Comparison of ENCODE assay signal across 30 cellular contexts in the genomic region with DNA sequence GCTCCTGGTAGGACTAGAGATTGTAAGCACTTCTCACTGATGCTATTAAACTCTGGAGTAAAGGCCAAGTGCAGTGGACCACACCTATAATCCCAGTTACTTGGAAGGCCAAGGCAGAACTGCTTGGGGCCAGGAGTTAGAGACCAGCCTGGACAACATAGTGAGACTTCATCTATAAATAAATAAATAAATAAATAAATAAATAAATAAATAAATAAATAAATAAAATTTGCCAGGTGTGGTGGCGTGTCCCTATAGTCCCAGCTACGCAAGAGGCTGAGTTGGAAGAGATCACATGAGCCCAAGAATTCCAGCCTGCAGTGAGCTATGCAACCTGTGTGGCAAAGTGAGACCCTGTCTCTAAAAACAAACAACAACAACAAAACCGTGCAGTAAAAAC.
A peak's percentile ranks its signal among the peaks of the same experiment; 100 is the strongest.
DNase-seq lines count a peak whose midpoint lies in the region; ATAC-seq, FAIRE-seq and TF ChIP-seq lines count a peak whose summit lies in the region.
"Had no signal": no experiment of that assay in that cellular context is flagged by ENCODE, and none has a peak within 500 bp of the region (broad histone marks: within the 10 kb centered on the region; RNA-seq: fewer than 3 reads in every experiment).

No MANE protein-coding gene starts in this region.

- TF ChIP-seq CTCF in A549 (IDR thresholded peaks at IDR 0.05) = no peak
- no peak for TF ChIP-seq CTCF in HEK293 (tag by site-specific recombination; IDR thresholded peaks at IDR 0.05)

- H3K27ac ChIP-seq in A549 = no peak overlapping the region
- H3K27ac ChIP-seq in HEK293 (ENCODE audit: extremely low read depth, low read depth, low read length) = no peak overlapping the region
- H3K27ac ChIP-seq: 22Rv1; BLaER1; BLaER1 treated with 17β-estradiol and CSF1 and Interleukin-3, amounts not matched to agents 10 nM and 100 nM; C4-2B had no signal

- 40% methylated on average over 3 of the region's 3 CpGs for WGBS in A549 (ENCODE audit: missing lambda C conversion rate)

- POLR2A ChIA-PET in A549 (lab: Yijun Ruan, JAX) (no interaction called here), HEK293 (lab: Yijun Ruan, JAX) (no interaction called here), HEK293T (lab: Yijun Ruan, JAX) (no interaction called here)

- no peaks in the 10 kb centered on the region for H3K36me3 ChIP-seq in HEK293 (ENCODE audit: control insufficient read depth in 2 of 2, insufficient read depth in 1 of 2, low read length in 2 of 2)
- H3K36me3 ChIP-seq: BE2C; BLaER1; BLaER1 treated with 17β-estradiol and CSF1 and Interleukin-3, amounts not matched to agents 10 nM and 100 nM had no signal

- CTCF ChIA-PET in A549 (lab: Yijun Ruan, JAX) (no interaction called here), HEK293 (lab: Yijun Ruan, JAX) (no interaction called here), HEK293T (lab: Yijun Ruan, JAX) (no interaction called here)

- H3K9me3 ChIP-seq in A549 = no peaks in the 10 kb centered on the region
- no peaks in the 10 kb centered on the region for H3K9me3 ChIP-seq in HEK293 (ENCODE audit: control insufficient read depth, insufficient read depth, low read depth, low read length)
- H3K9me3 ChIP-seq: BE2C; BLaER1; BLaER1 treated with 17β-estradiol and CSF1 and Interleukin-3, amounts not matched to agents 10 nM and 100 nM; Caco-2 had no signal

- no peaks in the 10 kb centered on the region for H3K4me1 ChIP-seq in A549
- no peaks in the 10 kb centered on the region for H3K4me1 ChIP-seq in HEK293 (ENCODE audit: control insufficient read depth, insufficient read depth, low read length)
- H3K4me1 ChIP-seq: BE2C; BLaER1; BLaER1 treated with 17β-estradiol and CSF1 and Interleukin-3, amounts not matched to agents 10 nM and 100 nM; Caco-2 had no signal

- no peak for TF ChIP-seq POLR2A in A549 (IDR thresholded peaks at IDR 0.05; ENCODE audit: low read length)

- no peak for TF ChIP-seq EP300 in A549 (IDR thresholded peaks at IDR 0.05)

- TF ChIP-seq RAD21 in A549 (conservative IDR thresholded peaks at IDR 0.05 in 1 of 2, IDR thresholded peaks at IDR 0.05 in 1 of 2) = no peak

- no peak for DNase-seq in A549 (ENCODE audit: low read depth in 1 of 2, low spot score in 1 of 2)
- DNase-seq in HEK293T (ENCODE audit: extremely low spot score) = no peak
- DNase-seq in RKO (ENCODE audit: low spot score) = no peak
- DNase-seq: 8988T; ACHN; AML-193; BE2C; C1 segment of cervical spinal cord; Caco-2; Calu3; CD4-positive, alpha-beta memory T cell; CD4-positive, alpha-beta T cell; CD4-positive, CD25-positive, alpha-beta regulatory T cell; CD8-positive, alpha-beta memory T cell; CD8-positive, alpha-beta T cell; COR-L47; DMS 273 treated with DMSO at 0.1 percent for 48 hours; DMS153; DMS53; DMS79; DMS79 treated with DMSO at 0.1 percent for 48 hours; DND-41; EL had no signal

- H3K4me3 ChIP-seq in A549 (no peak overlapping the region), HEK293 (ENCODE audit: low read depth, low read length) (no peak overlapping the region)
- H3K4me3 ChIP-seq: BLaER1; BLaER1 treated with 17β-estradiol and CSF1 and Interleukin-3, amounts not matched to agents 10 nM and 100 nM had no signal

- FAIRE-seq in A549 (lab: Jason Lieb, UNC) = no peak
- FAIRE-seq: A204.1, D721Med had no signal

- ATAC-seq in A549 = no peak
- ATAC-seq: CD8-positive, alpha-beta T cell had no signal

- H3K4me2 ChIP-seq in A549 = no peak overlapping the region
- H3K4me2 ChIP-seq: BLaER1; BLaER1 treated with 17β-estradiol and CSF1 and Interleukin-3, amounts not matched to agents 10 nM and 100 nM had no signal

TF ChIP-seq in A549, 52 proteins besides CTCF, POLR2A, EP300 and RAD21:
- peak; percentile 38 for TF ChIP-seq ZC3H11A (IDR thresholded peaks at IDR 0.05)
- TF ChIP-seq TFCP2L1 (CRISPR knock-in tag; IDR thresholded peaks at IDR 0.05) = no peak
- TF ChIP-seq HEYL (CRISPR knock-in tag; IDR thresholded peaks at IDR 0.05) = no peak
TF ChIP-seq in A549: peak in this region for 1.

TF ChIP-seq in HEK293, 187 proteins besides CTCF, POLR2A, EP300 and RAD21 (continues in another document):
- no peak for TF ChIP-seq ZNF19 (tag by site-specific recombination; IDR thresholded peaks at IDR 0.05; ENCODE audit: low read depth)
- no peak for TF ChIP-seq ZNF416 (tag by site-specific recombination; IDR thresholded peaks at IDR 0.05)
- TF ChIP-seq ZNF394 (tag by site-specific recombination; IDR thresholded peaks at IDR 0.05; ENCODE audit: borderline replicate concordance) = peak; percentile 70; the same call in 1 of the 2 replicates
- TF ChIP-seq ZNF202 (tag by site-specific recombination; IDR thresholded peaks at IDR 0.05; ENCODE audit: borderline replicate concordance) = peak; percentile 73; the same call in 1 of the 2 replicates
- TF ChIP-seq, protein P1, sequence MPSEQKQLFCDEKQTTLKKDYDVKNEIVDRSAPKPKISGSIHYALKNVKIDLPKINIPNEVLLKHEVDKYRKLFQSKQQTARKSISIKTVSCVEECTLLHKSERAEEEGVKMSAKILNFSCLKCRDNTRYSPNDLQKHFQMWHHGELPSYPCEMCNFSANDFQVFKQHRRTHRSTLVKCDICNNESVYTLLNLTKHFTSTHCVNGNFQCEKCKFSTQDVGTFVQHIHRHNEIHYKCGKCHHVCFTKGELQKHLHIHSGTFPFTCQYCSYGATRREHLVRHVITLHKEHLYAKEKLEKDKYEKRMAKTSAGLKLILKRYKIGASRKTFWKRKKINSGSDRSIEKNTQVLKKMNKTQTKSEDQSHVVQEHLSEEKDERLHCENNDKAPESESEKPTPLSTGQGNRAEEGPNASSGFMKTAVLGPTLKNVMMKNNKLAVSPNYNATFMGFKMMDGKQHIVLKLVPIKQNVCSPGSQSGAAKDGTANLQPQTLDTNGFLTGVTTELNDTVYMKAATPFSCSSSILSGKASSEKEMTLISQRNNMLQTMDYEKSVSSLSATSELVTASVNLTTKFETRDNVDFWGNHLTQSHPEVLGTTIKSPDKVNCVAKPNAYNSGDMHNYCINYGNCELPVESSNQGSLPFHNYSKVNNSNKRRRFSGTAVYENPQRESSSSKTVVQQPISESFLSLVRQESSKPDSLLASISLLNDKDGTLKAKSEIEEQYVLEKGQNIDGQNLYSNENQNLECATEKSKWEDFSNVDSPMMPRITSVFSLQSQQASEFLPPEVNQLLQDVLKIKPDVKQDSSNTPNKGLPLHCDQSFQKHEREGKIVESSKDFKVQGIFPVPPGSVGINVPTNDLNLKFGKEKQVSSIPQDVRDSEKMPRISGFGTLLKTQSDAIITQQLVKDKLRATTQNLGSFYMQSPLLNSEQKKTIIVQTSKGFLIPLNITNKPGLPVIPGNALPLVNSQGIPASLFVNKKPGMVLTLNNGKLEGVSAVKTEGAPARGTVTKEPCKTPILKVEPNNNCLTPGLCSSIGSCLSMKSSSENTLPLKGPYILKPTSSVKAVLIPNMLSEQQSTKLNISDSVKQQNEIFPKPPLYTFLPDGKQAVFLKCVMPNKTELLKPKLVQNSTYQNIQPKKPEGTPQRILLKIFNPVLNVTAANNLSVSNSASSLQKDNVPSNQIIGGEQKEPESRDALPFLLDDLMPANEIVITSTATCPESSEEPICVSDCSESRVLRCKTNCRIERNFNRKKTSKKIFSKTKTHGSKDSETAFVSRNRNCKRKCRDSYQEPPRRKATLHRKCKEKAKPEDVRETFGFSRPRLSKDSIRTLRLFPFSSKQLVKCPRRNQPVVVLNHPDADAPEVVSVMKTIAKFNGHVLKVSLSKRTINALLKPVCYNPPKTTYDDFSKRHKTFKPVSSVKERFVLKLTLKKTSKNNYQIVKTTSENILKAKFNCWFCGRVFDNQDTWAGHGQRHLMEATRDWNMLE (tag by site-specific recombination; conservative IDR thresholded peaks at IDR 0.05; ENCODE audit: low read depth) = peak; percentile 68; the same call in 1 of the 2 replicates

TF ChIP-seq in HEK293T, 16 proteins besides CTCF, POLR2A, EP300 and RAD21:
- TF ChIP-seq NFRKB (IDR thresholded peaks at IDR 0.05) (no peak), FOXM1 (IDR thresholded peaks at IDR 0.05; ENCODE audit: borderline replicate concordance) (no peak), ZNF384 (IDR thresholded peaks at IDR 0.05) (no peak), ELF4 (IDR thresholded peaks at IDR 0.05) (no peak), BHLHE40 (IDR thresholded peaks at IDR 0.05; ENCODE audit: borderline replicate concordance) (no peak), FOXK2 (IDR thresholded peaks at IDR 0.05) (no peak), TARDBP (IDR thresholded peaks at IDR 0.05) (no peak), HDGF (IDR thresholded peaks at IDR 0.05; ENCODE audit: borderline replicate concordance) (no peak), LEF1 (IDR thresholded peaks at IDR 0.05; ENCODE audit: borderline replicate concordance) (no peak), L3MBTL2 (conservative IDR thresholded peaks at IDR 0.05) (no peak), CTBP1 (IDR thresholded peaks at IDR 0.05; ENCODE audit: borderline replicate concordance) (no peak), SUZ12 (IDR thresholded peaks at IDR 0.05) (no peak), SP1 (IDR thresholded peaks at IDR 0.05) (no peak), FOXA1 (IDR thresholded peaks at IDR 0.05) (no peak), ARNT (IDR thresholded peaks at IDR 0.05) (no peak)
- TF ChIP-seq, protein P2, sequence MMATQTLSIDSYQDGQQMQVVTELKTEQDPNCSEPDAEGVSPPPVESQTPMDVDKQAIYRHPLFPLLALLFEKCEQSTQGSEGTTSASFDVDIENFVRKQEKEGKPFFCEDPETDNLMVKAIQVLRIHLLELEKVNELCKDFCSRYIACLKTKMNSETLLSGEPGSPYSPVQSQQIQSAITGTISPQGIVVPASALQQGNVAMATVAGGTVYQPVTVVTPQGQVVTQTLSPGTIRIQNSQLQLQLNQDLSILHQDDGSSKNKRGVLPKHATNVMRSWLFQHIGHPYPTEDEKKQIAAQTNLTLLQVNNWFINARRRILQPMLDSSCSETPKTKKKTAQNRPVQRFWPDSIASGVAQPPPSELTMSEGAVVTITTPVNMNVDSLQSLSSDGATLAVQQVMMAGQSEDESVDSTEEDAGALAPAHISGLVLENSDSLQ (IDR thresholded peaks at IDR 0.05) = no peak
